Comparison of ENCODE assay signal across 26 cellular contexts in the genomic region with DNA sequence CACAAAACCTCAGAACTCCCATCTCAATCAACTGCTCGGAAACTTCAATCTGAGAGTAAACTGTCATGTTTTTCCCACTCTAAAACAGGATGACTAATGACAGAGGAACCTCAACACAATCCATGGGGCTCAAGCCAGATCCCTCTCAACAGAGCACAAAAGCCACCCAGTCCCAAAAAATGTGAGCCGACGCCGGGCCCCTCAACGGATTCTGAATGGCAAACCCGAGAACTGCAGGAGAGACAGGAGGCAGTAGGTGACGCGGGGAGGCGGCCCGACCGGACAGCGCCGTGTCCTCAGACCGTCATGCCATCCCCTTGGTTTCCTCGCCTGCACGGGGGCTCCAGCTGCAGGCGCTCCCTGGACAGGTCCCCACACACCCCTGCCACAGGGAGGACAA. TPM values are rescaled to one million over a fixed set of nuclear protein-coding genes. Genes with fewer than 3 reads are reported as not detected.
DNase-seq lines count a peak whose midpoint lies in the region; ATAC-seq, FAIRE-seq and TF ChIP-seq lines count a peak whose summit lies in the region.
"Had no signal": no experiment of that assay in that cellular context is flagged by ENCODE, and none has a peak within 500 bp of the region (broad histone marks: within the 10 kb centered on the region; RNA-seq: fewer than 3 reads in every experiment).

No MANE protein-coding gene starts in this region.

- H3K27ac ChIP-seq in keratinocyte (ENCODE audit: control insufficient read depth, insufficient read depth, low read length) = no peak overlapping the region
- no peak overlapping the region for H3K27ac ChIP-seq in upper lobe of right lung
- H3K27ac ChIP-seq in breast epithelium = no peak overlapping the region
- no peak overlapping the region for H3K27ac ChIP-seq in prostate gland
- H3K27ac ChIP-seq: ascending aorta; BLaER1 treated with 17β-estradiol and CSF1 and Interleukin-3, amounts not matched to agents 10 nM and 100 nM; pancreas; right lobe of liver; RWPE1; upper lobe of left lung had no signal

- no peaks in the 10 kb centered on the region for H3K27me3 Mint-ChIP-seq in activated naive CD8-positive, alpha-beta T cell
- H3K27me3 Mint-ChIP-seq in activated naive CD8-positive, alpha-beta T cell treated with anti-CD3 and anti-CD28 coated beads, Interleukin-2, amount 50 U/mL, for 24 hours = no peaks in the 10 kb centered on the region
- no peaks in the 10 kb centered on the region for H3K27me3 Mint-ChIP-seq in activated T-helper 1 cell treated with anti-CD3 and anti-CD28 coated beads, Interleukin-12 subunit alpha, Interleukin-12 subunit beta, Interleukin-2, Interleukin-4 antibody, amounts not matched to agents 30 ng/mL and 10 ng/mL and 1 ng/mL, durations not matched to agents 14 hours and 24 hours and 36 hours (ENCODE audit: insufficient read depth)

- dilution Hi-C loops in keratinocyte (cut with MboI; ENCODE audit: extremely low pct_ligation_motif_present, low sequenced_read_pairs) = no loop called here

- TF ChIP-seq CTCF in keratinocyte (optimal IDR thresholded peaks at IDR 0.05 in 1 of 3, IDR thresholded peaks at IDR 0.05 in 1 of 3, conservative IDR thresholded peaks at IDR 0.05 in 1 of 3; ENCODE audit: extremely low read depth in 1 of 3, insufficient read depth in 2 of 3, low read length in 3 of 3) = no peak
- no peak for TF ChIP-seq CTCF in upper lobe of right lung (IDR thresholded peaks at IDR 0.05)
- no peak for TF ChIP-seq CTCF in breast epithelium (IDR thresholded peaks at IDR 0.05)
- TF ChIP-seq CTCF in prostate gland (IDR thresholded peaks at IDR 0.05) = no peak

- no peaks in the 10 kb centered on the region for H3K9me3 Mint-ChIP-seq in activated naive CD8-positive, alpha-beta T cell (ENCODE audit: low read depth)
- H3K9me3 Mint-ChIP-seq in activated naive CD8-positive, alpha-beta T cell treated with anti-CD3 and anti-CD28 coated beads, Interleukin-2, amount 50 U/mL, for 24 hours = no peaks in the 10 kb centered on the region
- no peaks in the 10 kb centered on the region for H3K9me3 Mint-ChIP-seq in activated T-helper 1 cell treated with anti-CD3 and anti-CD28 coated beads, Interleukin-12 subunit alpha, Interleukin-12 subunit beta, Interleukin-2, Interleukin-4 antibody, amounts not matched to agents 30 ng/mL and 10 ng/mL and 1 ng/mL, durations not matched to agents 14 hours and 24 hours and 36 hours
- H3K9me3 Mint-ChIP-seq: activated B cell treated with CpG ODN at 0.5 μM for 24 hours had no signal

- H3K27me3 ChIP-seq in keratinocyte (ENCODE audit: control insufficient read depth, extremely low read depth, insufficient read depth, low read length) = no peaks in the 10 kb centered on the region
- H3K27me3 ChIP-seq in upper lobe of right lung = no peaks in the 10 kb centered on the region
- H3K27me3 ChIP-seq in breast epithelium = no peaks in the 10 kb centered on the region
- no peaks in the 10 kb centered on the region for H3K27me3 ChIP-seq in prostate gland (replicated peaks; ENCODE audit: insufficient read depth)
- H3K27me3 ChIP-seq: ascending aorta; BLaER1 treated with 17β-estradiol and CSF1 and Interleukin-3, amounts not matched to agents 10 nM and 100 nM; esophagus squamous epithelium; gastroesophageal sphincter; pancreas; right lobe of liver; upper lobe of left lung had no signal

- no peak overlapping the region for H3K9ac ChIP-seq in keratinocyte (ENCODE audit: control insufficient read depth, extremely low read depth, insufficient read depth, low read length)
- H3K9ac ChIP-seq: BLaER1 treated with 17β-estradiol and CSF1 and Interleukin-3, amounts not matched to agents 10 nM and 100 nM had no signal

- peaks cover 3% of the 10 kb centered on the region for H3K36me3 Mint-ChIP-seq in activated naive CD8-positive, alpha-beta T cell
- peaks cover 2% of the 10 kb centered on the region for H3K36me3 Mint-ChIP-seq in activated naive CD8-positive, alpha-beta T cell treated with anti-CD3 and anti-CD28 coated beads, Interleukin-2, amount 50 U/mL, for 24 hours (ENCODE audit: low read depth)
- peaks cover 13% of the 10 kb centered on the region for H3K36me3 Mint-ChIP-seq in activated T-helper 1 cell treated with anti-CD3 and anti-CD28 coated beads, Interleukin-12 subunit alpha, Interleukin-12 subunit beta, Interleukin-2, Interleukin-4 antibody, amounts not matched to agents 30 ng/mL and 10 ng/mL and 1 ng/mL, durations not matched to agents 14 hours and 24 hours and 36 hours (ENCODE audit: low read depth)

- H4K20me1 ChIP-seq in keratinocyte (ENCODE audit: control insufficient read depth, extremely low read depth, insufficient read depth, low read length) = no peaks in the 10 kb centered on the region

- no peaks in the 10 kb centered on the region for H3K9me1 ChIP-seq in keratinocyte (ENCODE audit: control insufficient read depth, extremely low read depth, insufficient read depth, low read length)

- no peak overlapping the region for H3K4me2 ChIP-seq in keratinocyte (ENCODE audit: control insufficient read depth, extremely low read depth, insufficient read depth, low read depth, low read length)
- H3K4me2 ChIP-seq: BLaER1 treated with 17β-estradiol and CSF1 and Interleukin-3, amounts not matched to agents 10 nM and 100 nM had no signal

- H3K36me3 ChIP-seq in keratinocyte (ENCODE audit: control insufficient read depth in 2 of 2, extremely low read depth in 1 of 2, insufficient read depth in 2 of 2, low read length in 2 of 2) (peaks cover 0 to 2% of the 10 kb centered on the region in 2 experiments), upper lobe of right lung (no peaks in the 10 kb centered on the region), breast epithelium (no peaks in the 10 kb centered on the region), prostate gland (no peaks in the 10 kb centered on the region)
- H3K36me3 ChIP-seq: ascending aorta, gastroesophageal sphincter, pancreas, right lobe of liver, upper lobe of left lung had no signal

- H3K4me1 ChIP-seq in keratinocyte (ENCODE audit: control insufficient read depth, extremely low read depth, insufficient read depth, low read length) = no peaks in the 10 kb centered on the region
- H3K4me1 ChIP-seq in upper lobe of right lung = peaks cover 23% of the 10 kb centered on the region
- peaks cover 0 to 3% of the 10 kb centered on the region in 2 donors for H3K4me1 ChIP-seq in breast epithelium
- peaks cover 17% of the 10 kb centered on the region for H3K4me1 ChIP-seq in prostate gland (replicated peaks)

- H3K4me3 Mint-ChIP-seq in activated naive CD8-positive, alpha-beta T cell = no peak overlapping the region
- no peak overlapping the region for H3K4me3 Mint-ChIP-seq in activated naive CD8-positive, alpha-beta T cell treated with anti-CD3 and anti-CD28 coated beads, Interleukin-2, amount 50 U/mL, for 24 hours
- H3K4me3 Mint-ChIP-seq in activated T-helper 1 cell treated with anti-CD3 and anti-CD28 coated beads, Interleukin-12 subunit alpha, Interleukin-12 subunit beta, Interleukin-2, Interleukin-4 antibody, amounts not matched to agents 30 ng/mL and 10 ng/mL and 1 ng/mL, durations not matched to agents 14 hours and 24 hours and 36 hours = no peak overlapping the region
- H3K4me3 Mint-ChIP-seq: activated B cell treated with CpG ODN at 0.5 μM for 24 hours had no signal

- H3K4me1 Mint-ChIP-seq in activated naive CD8-positive, alpha-beta T cell (ENCODE audit: low read depth) = peaks cover 80% of the 10 kb centered on the region
- H3K4me1 Mint-ChIP-seq in activated naive CD8-positive, alpha-beta T cell treated with anti-CD3 and anti-CD28 coated beads, Interleukin-2, amount 50 U/mL, for 24 hours = peaks cover 53% of the 10 kb centered on the region
- H3K4me1 Mint-ChIP-seq in activated T-helper 1 cell treated with anti-CD3 and anti-CD28 coated beads, Interleukin-12 subunit alpha, Interleukin-12 subunit beta, Interleukin-2, Interleukin-4 antibody, amounts not matched to agents 30 ng/mL and 10 ng/mL and 1 ng/mL, durations not matched to agents 14 hours and 24 hours and 36 hours (ENCODE audit: low read depth) = peaks cover 91% of the 10 kb centered on the region

- WGBS in prostate gland = 69% methylated on average over 17 of the region's 17 CpGs

- no peak for ATAC-seq in activated naive CD8-positive, alpha-beta T cell treated with anti-CD3 and anti-CD28 coated beads, Interleukin-2, amount 50 U/mL, for 24 hours
- no peak for ATAC-seq in upper lobe of right lung
- ATAC-seq: gastroesophageal sphincter, pancreas, right lobe of liver had no signal

- peak overlapping the region; percentile 81 for H3K27ac Mint-ChIP-seq in activated naive CD8-positive, alpha-beta T cell
- no peak overlapping the region for H3K27ac Mint-ChIP-seq in activated naive CD8-positive, alpha-beta T cell treated with anti-CD3 and anti-CD28 coated beads, Interleukin-2, amount 50 U/mL, for 24 hours
- H3K27ac Mint-ChIP-seq in activated T-helper 1 cell treated with anti-CD3 and anti-CD28 coated beads, Interleukin-12 subunit alpha, Interleukin-12 subunit beta, Interleukin-2, Interleukin-4 antibody, amounts not matched to agents 30 ng/mL and 10 ng/mL and 1 ng/mL, durations not matched to agents 14 hours and 24 hours and 36 hours = peak overlapping the region; percentile 62
- H3K27ac Mint-ChIP-seq: activated B cell treated with CpG ODN at 0.5 μM for 24 hours had no signal

- TF ChIP-seq POLR2A in breast epithelium (IDR thresholded peaks at IDR 0.05) (no peak), prostate gland (IDR thresholded peaks at IDR 0.05) (no peak)

- no peak overlapping the region for H2AFZ ChIP-seq in keratinocyte (ENCODE audit: control insufficient read depth, low read length)

- FAIRE-seq in keratinocyte (lab: Jason Lieb, UNC) = peak; percentile 20
- FAIRE-seq: D721Med, H1, pancreas had no signal

- no peak for DNase-seq in activated naive CD8-positive, alpha-beta T cell treated with anti-CD3 and anti-CD28 coated beads, Interleukin-2, amount 50 U/mL, for 24 hours
- no peak for DNase-seq in activated T-helper 1 cell treated with anti-CD3 and anti-CD28 coated beads, Interleukin-12 subunit alpha, Interleukin-12 subunit beta, Interleukin-2, Interleukin-4 antibody, amounts not matched to agents 30 ng/mL and 10 ng/mL and 1 ng/mL, durations not matched to agents 14 hours and 24 hours and 36 hours (ENCODE audit: low spot score)
- DNase-seq in keratinocyte (ENCODE audit: low read depth, low spot score) (no peak), upper lobe of right lung (peak; percentile 40), breast epithelium (ENCODE audit: low spot score in 2 of 2) (no peak), retina (no peak), prostate gland (ENCODE audit: low spot score) (no peak)
- DNase-seq: activated B cell treated with CpG ODN at 0.5 μM for 24 hours; activated naive CD4-positive, alpha-beta T cell treated with Interleukin-2 at 50 U/mL for 16 hours; activated T-cell treated with anti-CD3 and anti-CD28 coated beads, Interleukin-2, amount 50 U/mL, for 1 hour; effector memory CD4-positive, alpha-beta T cell; EL; esophagus squamous epithelium; NCI-H1436; NCI-H524 treated with DMSO at 0.1 percent for 48 hours; right lobe of liver; stimulated activated CD4-positive, alpha-beta T cell treated with anti-CD3 and anti-CD28 coated beads, Interleukin-15, amount 100 ng/mL, for 24 hours had no signal

- intact Hi-C loops in activated T-helper 1 cell treated with anti-CD3 and anti-CD28 coated beads, Interleukin-12 subunit alpha, Interleukin-12 subunit beta, Interleukin-2, Interleukin-4 antibody, amounts not matched to agents 30 ng/mL and 10 ng/mL and 1 ng/mL, durations not matched to agents 14 hours and 24 hours and 36 hours (cut with micrococcal nuclease) = no loop called here
- intact Hi-C loops in upper lobe of right lung (cut with DNase I) = no loop called here
- intact Hi-C loops in breast epithelium (cut with DNase I; ENCODE audit: low total_unique reads) = loop anchor here (5.0 kb wide), 1 partner anchor 1440 kb away; no protein-coding TSS in a partner anchor
- intact Hi-C loops in prostate gland (cut with DNase I) = no loop called here

- H3K79me2 ChIP-seq in keratinocyte (ENCODE audit: control insufficient read depth, insufficient read depth, low read length) = no peaks in the 10 kb centered on the region

- H3K9me3 ChIP-seq in keratinocyte (ENCODE audit: control insufficient read depth, low read depth, low read length) (no peaks in the 10 kb centered on the region), upper lobe of right lung (no peaks in the 10 kb centered on the region), breast epithelium (no peaks in the 10 kb centered on the region), prostate gland (no peaks in the 10 kb centered on the region)
- H3K9me3 ChIP-seq: ascending aorta; BLaER1 treated with 17β-estradiol and CSF1 and Interleukin-3, amounts not matched to agents 10 nM and 100 nM; esophagus squamous epithelium; gastroesophageal sphincter; pancreas; right lobe of liver; upper lobe of left lung had no signal

- H3K4me3 ChIP-seq in keratinocyte (ENCODE audit: control insufficient read depth in 2 of 3, extremely low read depth in 1 of 3, insufficient read depth in 2 of 3, low read depth in 1 of 3, low read length in 3 of 3) (no peak overlapping the region), upper lobe of right lung (no peak overlapping the region), breast epithelium (no peak overlapping the region), prostate gland (no peak overlapping the region)
- H3K4me3 ChIP-seq: ascending aorta; BLaER1 treated with 17β-estradiol and CSF1 and Interleukin-3, amounts not matched to agents 10 nM and 100 nM; esophagus squamous epithelium; gastroesophageal sphincter; pancreas; right lobe of liver; upper lobe of left lung had no signal

RNA-seq across cellular contexts. Expression of a gene that starts 53.4 kb away (rescaled TPM):
- 98.0 and 110 TPM in 2 replicates for total RNA-seq in activated T-helper 1 cell treated with anti-CD3 and anti-CD28 coated beads, Interleukin-12 subunit alpha, Interleukin-12 subunit beta, Interleukin-2, Interleukin-4 antibody, amounts not matched to agents 30 ng/mL and 10 ng/mL and 1 ng/mL, durations not matched to agents 14 hours and 24 hours and 36 hours
- polyA plus RNA-seq in keratinocyte = 9.4 to 24.7 TPM (median 16.9 TPM) in 3 replicates
- polyA plus RNA-seq in keratinocyte (2011; ENCODE audit: low read depth) = 11.6 TPM
- 14.3 and 20.5 TPM in 2 replicates for polyA plus RNA-seq in keratinocyte (2011; cell fraction: cytosol; rRNA removed)
- polyA plus RNA-seq in keratinocyte (2011; cell fraction: nucleus; rRNA removed) = 17.7 and 22.1 TPM in 2 replicates
- polyA plus RNA-seq in keratinocyte (2012; ENCODE audit: low replicate concordance) = 16.3 and 25.9 TPM in 2 replicates
- polyA minus RNA-seq in keratinocyte = 7.6 to 28.1 TPM (median 13.1 TPM) in 3 replicates
- polyA minus RNA-seq in keratinocyte (2011; cell fraction: cytosol; rRNA and poly(A)+ RNA removed) = 16.7 TPM
- polyA minus RNA-seq in keratinocyte (2011; cell fraction: nucleus; rRNA and poly(A)+ RNA removed) = 5.7 and 7.1 TPM in 2 replicates
- total RNA-seq in upper lobe of right lung (40.4 TPM), breast epithelium (10 to 100 TPM; 21.3 to 28.0 (median 25.6) TPM), prostate gland (10 to 100 TPM; 45.0 to 94.4 TPM)
